In the genomic region with DNA sequence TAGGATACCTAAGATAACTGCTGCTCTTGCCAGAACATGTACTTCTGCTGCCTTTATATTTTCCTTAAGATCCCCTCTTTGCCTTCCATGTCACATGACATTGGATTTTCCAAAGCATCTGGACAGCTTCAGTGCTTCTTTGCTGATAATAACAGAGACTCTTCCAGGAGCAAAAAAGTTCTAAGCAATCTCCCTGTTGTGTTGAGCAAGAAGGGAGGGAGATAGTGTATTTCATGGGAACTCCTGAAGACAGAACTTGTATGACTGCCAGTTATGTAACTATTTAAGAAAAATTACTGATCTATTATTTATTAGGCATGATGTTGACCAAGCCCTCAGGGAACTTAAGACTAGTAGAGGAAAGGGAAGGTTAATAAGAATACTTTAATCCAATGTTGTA, we compare ENCODE assay signal across 35 cellular contexts.
"Had no signal": no experiment of that assay in that cellular context is flagged by ENCODE, and none has a peak within 500 bp of the region (broad histone marks: within the 10 kb centered on the region; RNA-seq: fewer than 3 reads in every experiment).

No MANE protein-coding gene starts in this region.

- H3K27ac Mint-ChIP-seq: activated B cell treated with CpG ODN at 0.5 μM for 24 hours; activated CD4-positive, alpha-beta memory T cell treated with anti-CD3 and anti-CD28 coated beads for 36 hours; activated CD4-positive, alpha-beta T cell treated with anti-CD3 and anti-CD28 coated beads, Interleukin-2, amount 10 ng/mL, durations not matched to agents 24 days and 14 days; activated CD8-positive, alpha-beta T cell treated with anti-CD3 and anti-CD28 coated beads for 36 hours; activated naive CD4-positive, alpha-beta T cell treated with anti-CD3 and anti-CD28 coated beads, Interleukin-2, amount 10 ng/mL, durations not matched to agents 7 days and 5 days; activated naive CD4-positive, alpha-beta T cell treated with anti-CD3 and anti-CD28 coated beads, Interleukin-2, amount 50 U/mL, for 24 hours; activated naive CD8-positive, alpha-beta T cell; activated naive CD8-positive, alpha-beta T cell treated with anti-CD3 and anti-CD28 coated beads, Interleukin-2, amount 10 ng/mL, durations not matched to agents 7 days and 5 days; activated naive CD8-positive, alpha-beta T cell treated with anti-CD3 and anti-CD28 coated beads, Interleukin-2, amount 50 U/mL, for 24 hours; activated T-cell treated with anti-CD3 and anti-CD28 coated beads, Interleukin-2, amount 50 U/mL, for 72 hours; activated T-helper 1 cell treated with anti-CD3 and anti-CD28 coated beads, Interleukin-12 subunit alpha, Interleukin-12 subunit beta, Interleukin-2, Interleukin-4 antibody, amounts not matched to agents 30 ng/mL and 10 ng/mL and 1 ng/mL, durations not matched to agents 14 hours and 24 hours and 36 hours; activated T-helper 17 cell treated with anti-CD3 and anti-CD28 coated beads, Interleukin-2, amount 50 U/mL, for 72 hours; T-helper 1 cell treated with Interleukin-12 subunit alpha and Interleukin-12 subunit beta and Interleukin-4 antibody, amounts not matched to agents 30 μg/mL and 1 μg/mL, for 36 hours; T-helper 2 cell treated with Interferon-gamma antibody and Interleukin-4, amounts not matched to agents 5 μg/mL and 100 μg/mL, for 36 hours had no signal

- H3K4me3 Mint-ChIP-seq: activated B cell treated with CpG ODN at 0.5 μM for 24 hours; activated CD4-positive, alpha-beta memory T cell treated with anti-CD3 and anti-CD28 coated beads for 36 hours; activated CD4-positive, alpha-beta T cell treated with anti-CD3 and anti-CD28 coated beads, Interleukin-2, amount 10 ng/mL, durations not matched to agents 24 days and 14 days; activated CD8-positive, alpha-beta T cell treated with anti-CD3 and anti-CD28 coated beads for 36 hours; activated naive CD4-positive, alpha-beta T cell treated with anti-CD3 and anti-CD28 coated beads, Interleukin-2, amount 10 ng/mL, durations not matched to agents 7 days and 5 days; activated naive CD4-positive, alpha-beta T cell treated with anti-CD3 and anti-CD28 coated beads, Interleukin-2, amount 50 U/mL, for 24 hours; activated naive CD8-positive, alpha-beta T cell; activated naive CD8-positive, alpha-beta T cell treated with anti-CD3 and anti-CD28 coated beads, Interleukin-2, amount 10 ng/mL, durations not matched to agents 7 days and 5 days; activated naive CD8-positive, alpha-beta T cell treated with anti-CD3 and anti-CD28 coated beads, Interleukin-2, amount 50 U/mL, for 24 hours; activated T-cell treated with anti-CD3 and anti-CD28 coated beads, Interleukin-2, amount 50 U/mL, for 4 hours; activated T-cell treated with anti-CD3 and anti-CD28 coated beads, Interleukin-2, amount 50 U/mL, for 72 hours; activated T-helper 1 cell treated with anti-CD3 and anti-CD28 coated beads, Interleukin-12 subunit alpha, Interleukin-12 subunit beta, Interleukin-2, Interleukin-4 antibody, amounts not matched to agents 30 ng/mL and 10 ng/mL and 1 ng/mL, durations not matched to agents 14 hours and 24 hours and 36 hours; activated T-helper 17 cell treated with anti-CD3 and anti-CD28 coated beads, Interleukin-2, amount 50 U/mL, for 72 hours; T-helper 1 cell treated with Interleukin-12 subunit alpha and Interleukin-12 subunit beta and Interleukin-4 antibody, amounts not matched to agents 30 μg/mL and 1 μg/mL, for 36 hours; T-helper 2 cell treated with Interferon-gamma antibody and Interleukin-4, amounts not matched to agents 5 μg/mL and 100 μg/mL, for 36 hours had no signal

- H3K27ac ChIP-seq: body of pancreas, brain microvascular endothelial cell, breast epithelium, VCaP had no signal

- H3K27me3 ChIP-seq: body of pancreas, brain microvascular endothelial cell, breast epithelium had no signal

- H3K4me1 ChIP-seq: body of pancreas, breast epithelium had no signal

- H3K36me3 ChIP-seq: brain microvascular endothelial cell, breast epithelium had no signal

- H3K36me3 Mint-ChIP-seq: activated CD4-positive, alpha-beta memory T cell treated with anti-CD3 and anti-CD28 coated beads for 36 hours; activated naive CD4-positive, alpha-beta T cell treated with anti-CD3 and anti-CD28 coated beads, Interleukin-2, amount 10 ng/mL, durations not matched to agents 7 days and 5 days; activated naive CD4-positive, alpha-beta T cell treated with anti-CD3 and anti-CD28 coated beads, Interleukin-2, amount 50 U/mL, for 24 hours; activated naive CD8-positive, alpha-beta T cell; activated naive CD8-positive, alpha-beta T cell treated with anti-CD3 and anti-CD28 coated beads, Interleukin-2, amount 10 ng/mL, durations not matched to agents 7 days and 5 days had no signal

- H3K4me1 Mint-ChIP-seq: activated B cell treated with CpG ODN at 0.5 μM for 24 hours; activated CD4-positive, alpha-beta T cell treated with anti-CD3 and anti-CD28 coated beads, Interleukin-2, amount 10 ng/mL, durations not matched to agents 24 days and 14 days; activated naive CD4-positive, alpha-beta T cell treated with anti-CD3 and anti-CD28 coated beads, Interleukin-2, amount 10 ng/mL, durations not matched to agents 7 days and 5 days; activated naive CD4-positive, alpha-beta T cell treated with anti-CD3 and anti-CD28 coated beads, Interleukin-2, amount 50 U/mL, for 24 hours; activated naive CD8-positive, alpha-beta T cell treated with anti-CD3 and anti-CD28 coated beads, Interleukin-2, amount 10 ng/mL, durations not matched to agents 7 days and 5 days; activated naive CD8-positive, alpha-beta T cell treated with anti-CD3 and anti-CD28 coated beads, Interleukin-2, amount 50 U/mL, for 24 hours; activated T-helper 17 cell treated with anti-CD3 and anti-CD28 coated beads, Interleukin-2, amount 50 U/mL, for 72 hours had no signal

- H3K4me3 ChIP-seq: body of pancreas, breast epithelium had no signal

- DNase-seq: activated B cell treated with CpG ODN at 0.5 μM for 24 hours; activated CD4-positive, alpha-beta memory T cell treated with anti-CD3 and anti-CD28 coated beads for 36 hours; activated CD4-positive, alpha-beta T cell treated with anti-CD3 and anti-CD28 coated beads for 4 hours; activated CD4-positive, alpha-beta T cell treated with anti-CD3 and anti-CD28 coated beads, Interleukin-2, amount 10 ng/mL, durations not matched to agents 24 days and 14 days; activated CD4-positive, alpha-beta T cell treated with anti-CD3 and anti-CD28 coated beads, Interleukin-2, amount 50 U/mL, for 1 hour; activated CD4-positive, alpha-beta T cell treated with anti-CD3 and anti-CD28 coated beads, Interleukin-2, amount 50 U/mL, for 4 hours; activated CD4-positive, CD25-positive, alpha-beta regulatory T cell treated with anti-CD3 and anti-CD28 coated beads, Interleukin-2, amount 50 U/mL, for 72 hours; activated CD8-positive, alpha-beta memory T cell treated with anti-CD3 and anti-CD28 coated beads, Interleukin-2, amount 50 U/mL, for 4 hours; activated CD8-positive, alpha-beta T cell treated with anti-CD3 and anti-CD28 coated beads for 36 hours; activated effector memory CD4-positive, alpha-beta T cell treated with anti-CD3 and anti-CD28 coated beads, Interleukin-2, amount 50 U/mL, for 16 hours; activated gamma-delta T cell treated with Interleukin-2 at 50 U/mL for 16 hours; activated naive CD4-positive, alpha-beta T cell; activated naive CD4-positive, alpha-beta T cell treated with anti-CD3 and anti-CD28 coated beads, Interleukin-2, amount 10 ng/mL, durations not matched to agents 7 days and 5 days; activated naive CD8-positive, alpha-beta T cell treated with anti-CD3 and anti-CD28 coated beads, Interleukin-2, amount 10 ng/mL, durations not matched to agents 7 days and 5 days; activated naive CD8-positive, alpha-beta T cell treated with anti-CD3 and anti-CD28 coated beads, Interleukin-2, amount 50 U/mL, for 24 hours; activated T-cell treated with anti-CD3 and anti-CD28 coated beads for 4 hours; activated T-cell treated with anti-CD3 and anti-CD28 coated beads, Interleukin-2, amount 50 U/mL, for 1 hour; activated T-cell treated with anti-CD3 and anti-CD28 coated beads, Interleukin-2, amount 50 U/mL, for 4 hours; activated T-cell treated with anti-CD3 and anti-CD28 coated beads, Interleukin-2, amount 50 U/mL, for 72 hours; amniotic stem cell; aorta; body of pancreas; brain microvascular endothelial cell; central memory CD4-positive, alpha-beta T cell; T-helper 1 cell; T-helper 2 cell; T-helper 9 cell had no signal

- ATAC-seq: activated CD8-positive, alpha-beta T cell treated with anti-CD3 and anti-CD28 coated beads for 36 hours; activated naive CD8-positive, alpha-beta T cell treated with anti-CD3 and anti-CD28 coated beads, Interleukin-2, amount 50 U/mL, for 24 hours; activated T-cell treated with anti-CD3 and anti-CD28 coated beads, Interleukin-2, amount 50 U/mL, for 4 hours; activated T-cell treated with anti-CD3 and anti-CD28 coated beads, Interleukin-2, amount 50 U/mL, for 72 hours; activated T-helper 17 cell treated with anti-CD3 and anti-CD28 coated beads, Interleukin-2, amount 50 U/mL, for 72 hours; body of pancreas had no signal

- H3K27me3 Mint-ChIP-seq: activated B cell treated with CpG ODN at 0.5 μM for 24 hours; activated CD4-positive, alpha-beta memory T cell treated with anti-CD3 and anti-CD28 coated beads for 36 hours; activated CD4-positive, alpha-beta T cell treated with anti-CD3 and anti-CD28 coated beads, Interleukin-2, amount 10 ng/mL, durations not matched to agents 24 days and 14 days; activated CD8-positive, alpha-beta T cell treated with anti-CD3 and anti-CD28 coated beads for 36 hours; activated naive CD4-positive, alpha-beta T cell treated with anti-CD3 and anti-CD28 coated beads, Interleukin-2, amount 10 ng/mL, durations not matched to agents 7 days and 5 days; activated naive CD4-positive, alpha-beta T cell treated with anti-CD3 and anti-CD28 coated beads, Interleukin-2, amount 50 U/mL, for 24 hours; activated naive CD8-positive, alpha-beta T cell; activated naive CD8-positive, alpha-beta T cell treated with anti-CD3 and anti-CD28 coated beads, Interleukin-2, amount 10 ng/mL, durations not matched to agents 7 days and 5 days; activated naive CD8-positive, alpha-beta T cell treated with anti-CD3 and anti-CD28 coated beads, Interleukin-2, amount 50 U/mL, for 24 hours; activated T-helper 17 cell treated with anti-CD3 and anti-CD28 coated beads, Interleukin-2, amount 50 U/mL, for 72 hours had no signal
